In genomic region chr2:23601301-23601965, GRCh38 we compare ENCODE assay signal across 1 cellular context.
TF ChIP-seq lines count a peak whose summit lies in the region.

No MANE protein-coding gene starts in this region.

TF ChIP-seq in GM23338, 12 proteins besides CTCF, POLR2A, EP300 and RAD21 (continued from another document):
- TF ChIP-seq REST (IDR thresholded peaks at IDR 0.05; ENCODE audit: unreplicated experiment) (no peak), STAT1 (IDR thresholded peaks at IDR 0.05; ENCODE audit: unreplicated experiment) (no peak), JUNB (IDR thresholded peaks at IDR 0.05; ENCODE audit: unreplicated experiment) (no peak), ZNF114 (CRISPR knock-in tag; IDR thresholded peaks at IDR 0.05) (no peak)
TF ChIP-seq in GM23338: peak in this region for 0.
